Comparison of ENCODE assay signal across 10 cellular contexts in genomic region chr16:2963074-2963610, GRCh38. TPM values are rescaled to one million over a fixed set of nuclear protein-coding genes. Genes with fewer than 3 reads are reported as not detected.
DNase-seq lines count a peak whose midpoint lies in the region; ATAC-seq and TF ChIP-seq lines count a peak whose summit lies in the region.
"Had no signal": no experiment of that assay in that cellular context is flagged by ENCODE, and none has a peak within 500 bp of the region (broad histone marks: within the 10 kb centered on the region; RNA-seq: fewer than 3 reads in every experiment).

No MANE protein-coding gene starts in this region.

- H3K36me3 ChIP-seq in HCT116 (ENCODE audit: control insufficient read depth in 1 of 2, insufficient read depth in 2 of 2, low read length in 2 of 2) (no peaks in the 10 kb centered on the region), neural progenitor cell (no peaks in the 10 kb centered on the region), thyroid gland (no peaks in the 10 kb centered on the region)

- no peak for TF ChIP-seq POLR2A in HCT116 (IDR thresholded peaks at IDR 0.05; ENCODE audit: borderline replicate concordance, extremely low read depth, insufficient read depth, insufficient read length)
- TF ChIP-seq POLR2A in thyroid gland (IDR thresholded peaks at IDR 0.05), result no peak

- no peaks in the 10 kb centered on the region for H3K27me3 ChIP-seq in HCT116 (ENCODE audit: insufficient read depth, low read length)
- peaks cover 64% of the 10 kb centered on the region for H3K27me3 ChIP-seq in neural progenitor cell
- peaks cover 47% of the 10 kb centered on the region for H3K27me3 ChIP-seq in thyroid gland

- H3K4me2 ChIP-seq in HCT116 (ENCODE audit: low read length) (peak overlapping the region; percentile 98), neural progenitor cell (peak overlapping the region; percentile 98)

- no TSS peak for BruUV-seq in HCT116 (replicated peaks; lab: Mats Ljungman, UMichigan)
- BruUV-seq in MCF 10A (replicated peaks; lab: Mats Ljungman, UMichigan), result no TSS peak

- H3K27me3 Mint-ChIP-seq in MCF 10A (ENCODE audit: insufficient read depth, unreplicated experiment) (no peaks in the 10 kb centered on the region), neural progenitor cell (ENCODE audit: insufficient read depth, low read depth) (peaks cover 18% of the 10 kb centered on the region)

- no peaks in the 10 kb centered on the region for H3K79me2 ChIP-seq in HCT116 (ENCODE audit: insufficient read depth, low read length)
- H3K79me2 ChIP-seq in neural progenitor cell (ENCODE audit: low read depth), result no peaks in the 10 kb centered on the region

- H3K4me1 ChIP-seq in HCT116 (ENCODE audit: control insufficient read depth in 1 of 2, insufficient read depth in 2 of 2, low read length in 2 of 2), result peaks cover 18 to 48% of the 10 kb centered on the region in 2 experiments
- H3K4me1 ChIP-seq in neural progenitor cell, result peaks cover 18% of the 10 kb centered on the region
- peaks cover 27 to 40% of the 10 kb centered on the region in 2 donors for H3K4me1 ChIP-seq in thyroid gland

- H3K4me1 Mint-ChIP-seq in MCF 10A (ENCODE audit: insufficient read depth, unreplicated experiment) (peaks cover 5% of the 10 kb centered on the region), neural progenitor cell (peaks cover 10% of the 10 kb centered on the region)

- H3K36me3 Mint-ChIP-seq in MCF 10A (ENCODE audit: insufficient read depth, unreplicated experiment) (no peaks in the 10 kb centered on the region), neural progenitor cell (no peaks in the 10 kb centered on the region)
- H3K36me3 Mint-ChIP-seq: activated naive CD8-positive, alpha-beta T cell treated with anti-CD3 and anti-CD28 coated beads, Interleukin-2, amount 10 ng/mL, durations not matched to agents 7 days and 5 days had no signal

- peak overlapping the region; percentile 88 for H3K9ac ChIP-seq in HCT116 (ENCODE audit: low read length)
- H3K9ac ChIP-seq in neural progenitor cell, result no peak overlapping the region

- intact Hi-C loops in HCT116 (cut with micrococcal nuclease), result no loop called here
- intact Hi-C loops in MCF 10A (cut with micrococcal nuclease), result no loop called here
- intact Hi-C loops in thyroid gland (cut with DNase I), result no loop called here

- CTCF ChIA-PET in HCT116 (lab: Charles Lee) (interaction anchor here (1.5 kb wide), 1 partner anchor 36 kb away, joined by 5 read pairs; no protein-coding TSS in a partner anchor), MCF 10A (lab: Yijun Ruan, JAX) (interaction anchor here (0.6 to 2.2 kb wide), 9 partner anchors 12 to 1406 kb away, joined by 3 to 27 read pairs (median 4); no protein-coding TSS in a partner anchor)

- H3F3A ChIP-seq in neural progenitor cell (ENCODE audit: low read depth), result peaks cover 38% of the 10 kb centered on the region

- 10 to 15% methylated on average over 2 to 4 of the region's 32 CpGs for WGBS in thyroid gland, 2 donors

- H3K27ac ChIP-seq in HCT116 (ENCODE audit: low read depth, low read length) (peak overlapping the region; percentile 89), neural progenitor cell (no peak overlapping the region), thyroid gland (no peak overlapping the region)

- H3K9me3 ChIP-seq in HCT116 (ENCODE audit: control insufficient read depth in 1 of 2, insufficient read depth in 1 of 2, low read depth in 1 of 2, low read length in 2 of 2) (no peaks in the 10 kb centered on the region), neural progenitor cell (ENCODE audit: low read depth) (no peaks in the 10 kb centered on the region), thyroid gland (no peaks in the 10 kb centered on the region)

- POLR2A ChIA-PET in HCT116 (lab: Charles Lee), result interaction anchor here (1.9 to 4.1 kb wide), 2 partner anchors 9 to 59 kb away, joined by 5 to 29 read pairs; partner anchors contain the start of genes HCFC1R1, THOC6 and TNFRSF12A
- POLR2A ChIA-PET in MCF 10A (lab: Yijun Ruan, JAX), result interaction anchor here (0.8 to 0.9 kb wide), 2 partner anchors 20 to 51 kb away, joined by 3 read pairs; partner anchors contain the start of gene FLYWCH1

- no peak overlapping the region for H3K27ac Mint-ChIP-seq in MCF 10A (ENCODE audit: low read depth, unreplicated experiment)
- H3K27ac Mint-ChIP-seq in neural progenitor cell, result no peak overlapping the region
- H3K27ac Mint-ChIP-seq: activated naive CD8-positive, alpha-beta T cell treated with anti-CD3 and anti-CD28 coated beads, Interleukin-2, amount 10 ng/mL, durations not matched to agents 7 days and 5 days had no signal

- TF ChIP-seq CTCF in HCT116 (IDR thresholded peaks at IDR 0.05 in 2 of 3, conservative IDR thresholded peaks at IDR 0.05 in 1 of 3; ENCODE audit: borderline replicate concordance in 1 of 3, insufficient read depth in 1 of 3, low read depth in 2 of 3, low read length in 2 of 3), result no peak
- no peak for TF ChIP-seq CTCF in MCF 10A (IDR thresholded peaks at IDR 0.05; ENCODE audit: unreplicated experiment)
- no peak for TF ChIP-seq CTCF in neural progenitor cell (IDR thresholded peaks at IDR 0.05)
- no peak for TF ChIP-seq CTCF in thyroid gland (IDR thresholded peaks at IDR 0.05)

- RAD21 ChIA-PET in HCT116 (lab: Charles Lee; ENCODE audit: low non-redundant PET in 1 of 2, low total read pairs in 2 of 2, uncharacterized antibody in 2 of 2, unreplicated experiment in 2 of 2), result no interaction called here

- no peak for TF ChIP-seq RAD21 in HCT116 (IDR thresholded peaks at IDR 0.05; ENCODE audit: low read depth)

- no peaks in the 10 kb centered on the region for H3K9me2 ChIP-seq in HCT116 (ENCODE audit: insufficient read depth)

- H3K4me3 Mint-ChIP-seq in MCF 10A (ENCODE audit: unreplicated experiment) (peak overlapping the region; percentile 77), neural progenitor cell (peak overlapping the region; percentile 72)

- H3K4me3 ChIP-seq in HCT116 (replicated peaks in 1 of 2; ENCODE audit: low read depth in 1 of 2, low read length in 2 of 2), result peak overlapping the region; percentile 71 to 83
- peak overlapping the region; percentile 63 for H3K4me3 ChIP-seq in neural progenitor cell
- no peak overlapping the region for H3K4me3 ChIP-seq in thyroid gland (replicated peaks in 1 of 3)

- H4K20me1 ChIP-seq in HCT116 (ENCODE audit: insufficient read depth) (no peaks in the 10 kb centered on the region), neural progenitor cell (ENCODE audit: low read depth) (peaks cover 29% of the 10 kb centered on the region)

- H3K9me3 Mint-ChIP-seq in MCF 10A (ENCODE audit: unreplicated experiment) (no peaks in the 10 kb centered on the region), neural progenitor cell (peaks cover 3% of the 10 kb centered on the region)
- H3K9me3 Mint-ChIP-seq: activated naive CD8-positive, alpha-beta T cell treated with anti-CD3 and anti-CD28 coated beads, Interleukin-2, amount 10 ng/mL, durations not matched to agents 7 days and 5 days had no signal

- peak; percentile 41 for DNase-seq in COLO668 (lab: John Stamatoyannopoulos, UW; ENCODE audit: unreplicated experiment)
- DNase-seq in HCT116 (ENCODE audit: low read depth, low spot score), result no peak
- no peak for DNase-seq in MCF 10A (ENCODE audit: unreplicated experiment)
- DNase-seq in neural progenitor cell (ENCODE audit: low spot score), result peak; percentile 54
- DNase-seq in iPS-NIHi11 (ENCODE audit: low spot score), result no peak
- no peak for DNase-seq in thyroid gland
- DNase-seq: activated naive CD8-positive, alpha-beta T cell treated with anti-CD3 and anti-CD28 coated beads, Interleukin-2, amount 10 ng/mL, durations not matched to agents 7 days and 5 days; NK-92 treated with Interleukin-12 subunit alpha and Interleukin-12 subunit beta, amount 100 ng/mL, for 24 hours had no signal

- H2AFZ ChIP-seq in HCT116 (ENCODE audit: low read depth, low read length, poor library complexity, severe bottlenecking) (no peak overlapping the region), neural progenitor cell (replicated peaks) (peak overlapping the region; percentile 75)

- ATAC-seq in HCT116 (no peak), GM19351 (IDR thresholded peaks at IDR 0.05; ENCODE audit: unreplicated experiment) (no peak)

TF ChIP-seq in HCT116, 20 proteins besides CTCF, POLR2A, EP300 and RAD21:
- TF ChIP-seq ZFX (IDR thresholded peaks at IDR 0.05) (peak; percentile 11; the same call in 1 of the 2 replicates), SP1 (IDR thresholded peaks at IDR 0.05; ENCODE audit: low read depth) (no peak)

RNA-seq across cellular contexts. Expression of gene KREMEN2, which starts 0.9 kb away (rescaled TPM):
- total RNA-seq in HCT116 (2021; ENCODE audit: unreplicated experiment) (14.1 TPM), MCF 10A (2022) (0.42 TPM in 1 of 2 replicates, not detected in the other), neural progenitor cell (ENCODE audit: low replicate concordance) (0.51 and 5.6 TPM in 2 replicates), thyroid gland (not detected)
- 5.7 and 6.9 TPM in 2 replicates for polyA plus RNA-seq in HCT116 (2012)
- total RNA-seq: glomerular endothelial cell had no signal

RNA-seq across cellular contexts. Expression of gene PAQR4, which starts 6.0 kb away (rescaled TPM):
- total RNA-seq in HCT116 (2021; ENCODE audit: unreplicated experiment) (45.6 TPM), MCF 10A (2022) (4.8 and 7.9 TPM in 2 replicates), neural progenitor cell (ENCODE audit: low replicate concordance) (3.3 and 15.4 TPM in 2 replicates), thyroid gland (1 to 10 TPM; 2.8 to 5.6 (median 3.3) TPM)
- polyA plus RNA-seq in HCT116 (2012), result 24.8 and 27.4 TPM in 2 replicates

RNA-seq across cellular contexts. Expression of gene PKMYT1, which starts 17.1 kb away (rescaled TPM):
- 104 TPM for total RNA-seq in HCT116 (2021; ENCODE audit: unreplicated experiment)
- 59.4 and 70.5 TPM in 2 replicates for polyA plus RNA-seq in HCT116 (2012)
- 16.9 and 34.7 TPM in 2 replicates for total RNA-seq in MCF 10A (2022)
- total RNA-seq in neural progenitor cell (ENCODE audit: low replicate concordance), result 4.6 and 38.5 TPM in 2 replicates
- under 1 TPM in 2 of 4 donors, not detected in 2; 0.81 to 0.88 TPM for total RNA-seq in thyroid gland

RNA-seq across cellular contexts. Expression of gene CLDN9, which starts 49.6 kb away (rescaled TPM):
- total RNA-seq in HCT116 (2021; ENCODE audit: unreplicated experiment) (0.76 TPM), MCF 10A (2022) (0.39 and 0.44 TPM in 2 replicates), neural progenitor cell (ENCODE audit: low replicate concordance) (not detected in 2 replicates), thyroid gland (under 1 TPM in 1 of 4 donors, not detected in 3; 0.33 TPM)
- 0.96 and 1.4 TPM in 2 replicates for polyA plus RNA-seq in HCT116 (2012)
- total RNA-seq: activated naive CD8-positive, alpha-beta T cell treated with anti-CD3 and anti-CD28 coated beads, Interleukin-2, amount 10 ng/mL, durations not matched to agents 7 days and 5 days; glomerular endothelial cell had no signal

RNA-seq across cellular contexts. Expression of gene FLYWCH1, which starts 51.4 kb away (rescaled TPM):
- total RNA-seq in HCT116 (2021; ENCODE audit: unreplicated experiment), result 66.6 TPM
- 55.1 and 64.5 TPM in 2 replicates for polyA plus RNA-seq in HCT116 (2012)
- 76.3 and 86.2 TPM in 2 replicates for total RNA-seq in MCF 10A (2022)
- total RNA-seq in neural progenitor cell (ENCODE audit: low replicate concordance), result 5.1 and 16.1 TPM in 2 replicates
- total RNA-seq in thyroid gland, result 10 to 100 TPM; 31.3 to 49.8 (median 41.5) TPM

Comparison
In these comparisons a context has a peak if more than half of its experiments do, and no peak if none do; other contexts are left out.
1. DNase-seq: peak in COLO668 (single experiment) and neural progenitor cell (single experiment); none in HCT116 (single experiment), MCF 10A (single experiment), iPS-NIHi11 (single experiment) and thyroid gland (0 of 2).
2. H3K4me3 ChIP-seq: peak in HCT116 (2 of 2) and neural progenitor cell (single experiment); none in thyroid gland (0 of 3).